1 cellular context compared by ENCODE assay signal in the genomic region with DNA sequence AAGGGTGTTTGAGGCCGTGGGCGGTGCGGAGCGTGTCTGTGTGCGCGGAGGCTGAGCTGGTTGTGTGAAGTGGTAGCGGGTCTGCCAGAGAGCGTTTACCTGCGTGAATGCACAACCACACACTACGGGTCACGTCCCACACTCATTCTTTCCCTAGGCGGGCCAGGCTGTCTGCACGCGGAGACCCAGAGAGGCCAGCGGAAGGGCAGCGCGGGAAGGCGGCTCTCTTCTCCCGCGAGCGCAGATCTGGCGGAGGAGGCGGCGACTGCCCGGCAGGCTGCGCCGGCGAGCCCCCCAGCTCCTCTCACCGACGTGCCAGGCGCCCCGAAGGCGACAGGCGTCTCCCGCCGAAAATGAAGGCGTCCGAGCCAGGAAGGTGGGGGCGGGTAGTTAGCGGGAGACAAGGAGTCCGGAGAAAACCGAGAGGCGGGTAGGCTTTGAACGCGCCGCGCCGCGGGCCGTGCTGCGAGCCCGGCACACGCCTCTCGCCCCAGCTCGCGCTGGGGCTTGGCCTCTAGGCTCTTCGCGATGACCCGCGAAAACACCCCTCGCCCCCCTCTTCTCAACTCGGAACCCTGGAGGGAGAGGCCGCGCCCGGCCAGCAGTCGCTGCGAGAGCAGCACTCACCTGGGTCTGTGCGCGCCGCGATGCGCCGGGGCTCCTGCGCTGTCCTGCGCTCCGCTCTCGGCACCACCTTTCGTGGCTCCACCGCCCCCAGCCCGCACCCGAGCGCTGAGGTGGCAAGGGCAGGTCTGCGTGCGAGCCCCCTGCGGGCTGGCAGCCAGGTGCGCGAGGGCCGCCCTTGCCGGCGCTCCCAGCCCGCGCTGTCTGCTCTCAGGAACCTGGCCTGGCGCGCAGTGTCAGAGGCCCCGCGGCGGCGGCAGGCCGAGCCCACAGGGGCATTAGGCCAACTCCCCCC.
A peak's percentile ranks its signal among the peaks of the same experiment; 100 is the strongest.
TF ChIP-seq lines count a peak whose summit lies in the region.

No MANE protein-coding gene starts in this region.

TF ChIP-seq in H1, 55 proteins besides CTCF, POLR2A, EP300 and RAD21:
- TF ChIP-seq TBP (IDR thresholded peaks at IDR 0.05; ENCODE audit: low read depth, low read length) (no peak), NRF1 (IDR thresholded peaks at IDR 0.05; ENCODE audit: low read depth, low read length) (no peak), CTBP2 (IDR thresholded peaks at IDR 0.05; ENCODE audit: borderline replicate concordance, insufficient read depth, insufficient read length, low read length) (peak; percentile 98), EZH2 (IDR thresholded peaks at IDR 0.05; ENCODE audit: low read depth, low read length, severe bottlenecking) (peak; percentile 90), RXRA (IDR thresholded peaks at IDR 0.05; ENCODE audit: insufficient read depth, low read depth, low read length) (no peak), POU5F1 (IDR thresholded peaks at IDR 0.05; ENCODE audit: low read depth, low read length) (no peak), CBX5 (IDR thresholded peaks at IDR 0.05; ENCODE audit: low read depth, low read length) (no peak), SP4 (IDR thresholded peaks at IDR 0.05; ENCODE audit: low read length) (no peak), BCL11A (IDR thresholded peaks at IDR 0.05; ENCODE audit: low read depth in 2 of 2, low read length in 2 of 2) (no peak), EGR1 (IDR thresholded peaks at IDR 0.05; ENCODE audit: borderline replicate concordance, low read depth, low read length) (peak; percentile 14; the same call in 1 of the 2 replicates), SIRT6 (IDR thresholded peaks at IDR 0.05; ENCODE audit: low read length) (no peak), KDM1A (IDR thresholded peaks at IDR 0.05; ENCODE audit: borderline replicate concordance, low read length) (no peak), RFX5 (IDR thresholded peaks at IDR 0.05; ENCODE audit: borderline replicate concordance, low read depth, low read length) (no peak), TAF1 (IDR thresholded peaks at IDR 0.05; ENCODE audit: low read depth, low read length) (no peak), FOSL1 (IDR thresholded peaks at IDR 0.05; ENCODE audit: insufficient read depth, low read depth, low read length) (no peak), JUND (IDR thresholded peaks at IDR 0.05; ENCODE audit: low read length) (no peak), SUZ12 (IDR thresholded peaks at IDR 0.05; ENCODE audit: low read length) (peak; percentile 89), RNF2 (IDR thresholded peaks at IDR 0.05; ENCODE audit: borderline replicate concordance, low read depth, low read length, missing control alignments, poor library complexity, severe bottlenecking) (peak; percentile 56), BACH1 (IDR thresholded peaks at IDR 0.05; ENCODE audit: low read length) (no peak), RBBP5 (IDR thresholded peaks at IDR 0.05; ENCODE audit: borderline replicate concordance, low read depth, low read length) (0 out of 2 replicates have a peak, but pooled peaks have one; percentile 41), BRCA1 (IDR thresholded peaks at IDR 0.05; ENCODE audit: low read depth, low read length) (no peak), CBX8 (IDR thresholded peaks at IDR 0.05; ENCODE audit: borderline replicate concordance, low read depth, low read length) (no peak), GABPA (IDR thresholded peaks at IDR 0.05; ENCODE audit: borderline replicate concordance, insufficient read depth, low read length) (0 out of 2 replicates have a peak, but pooled peaks have one; percentile 18), KDM4A (IDR thresholded peaks at IDR 0.05; ENCODE audit: low read depth, low read length, severe bottlenecking) (peak; percentile 70), TCF12 (IDR thresholded peaks at IDR 0.05; ENCODE audit: low read depth, low read length) (no peak), YY1 (IDR thresholded peaks at IDR 0.05; ENCODE audit: low read depth, low read length) (no peak)
- TF ChIP-seq, protein P1, sequence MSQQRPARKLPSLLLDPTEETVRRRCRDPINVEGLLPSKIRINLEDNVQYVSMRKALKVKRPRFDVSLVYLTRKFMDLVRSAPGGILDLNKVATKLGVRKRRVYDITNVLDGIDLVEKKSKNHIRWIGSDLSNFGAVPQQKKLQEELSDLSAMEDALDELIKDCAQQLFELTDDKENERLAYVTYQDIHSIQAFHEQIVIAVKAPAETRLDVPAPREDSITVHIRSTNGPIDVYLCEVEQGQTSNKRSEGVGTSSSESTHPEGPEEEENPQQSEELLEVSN (IDR thresholded peaks at IDR 0.05): peak; percentile 82
- TF ChIP-seq, protein P2, sequence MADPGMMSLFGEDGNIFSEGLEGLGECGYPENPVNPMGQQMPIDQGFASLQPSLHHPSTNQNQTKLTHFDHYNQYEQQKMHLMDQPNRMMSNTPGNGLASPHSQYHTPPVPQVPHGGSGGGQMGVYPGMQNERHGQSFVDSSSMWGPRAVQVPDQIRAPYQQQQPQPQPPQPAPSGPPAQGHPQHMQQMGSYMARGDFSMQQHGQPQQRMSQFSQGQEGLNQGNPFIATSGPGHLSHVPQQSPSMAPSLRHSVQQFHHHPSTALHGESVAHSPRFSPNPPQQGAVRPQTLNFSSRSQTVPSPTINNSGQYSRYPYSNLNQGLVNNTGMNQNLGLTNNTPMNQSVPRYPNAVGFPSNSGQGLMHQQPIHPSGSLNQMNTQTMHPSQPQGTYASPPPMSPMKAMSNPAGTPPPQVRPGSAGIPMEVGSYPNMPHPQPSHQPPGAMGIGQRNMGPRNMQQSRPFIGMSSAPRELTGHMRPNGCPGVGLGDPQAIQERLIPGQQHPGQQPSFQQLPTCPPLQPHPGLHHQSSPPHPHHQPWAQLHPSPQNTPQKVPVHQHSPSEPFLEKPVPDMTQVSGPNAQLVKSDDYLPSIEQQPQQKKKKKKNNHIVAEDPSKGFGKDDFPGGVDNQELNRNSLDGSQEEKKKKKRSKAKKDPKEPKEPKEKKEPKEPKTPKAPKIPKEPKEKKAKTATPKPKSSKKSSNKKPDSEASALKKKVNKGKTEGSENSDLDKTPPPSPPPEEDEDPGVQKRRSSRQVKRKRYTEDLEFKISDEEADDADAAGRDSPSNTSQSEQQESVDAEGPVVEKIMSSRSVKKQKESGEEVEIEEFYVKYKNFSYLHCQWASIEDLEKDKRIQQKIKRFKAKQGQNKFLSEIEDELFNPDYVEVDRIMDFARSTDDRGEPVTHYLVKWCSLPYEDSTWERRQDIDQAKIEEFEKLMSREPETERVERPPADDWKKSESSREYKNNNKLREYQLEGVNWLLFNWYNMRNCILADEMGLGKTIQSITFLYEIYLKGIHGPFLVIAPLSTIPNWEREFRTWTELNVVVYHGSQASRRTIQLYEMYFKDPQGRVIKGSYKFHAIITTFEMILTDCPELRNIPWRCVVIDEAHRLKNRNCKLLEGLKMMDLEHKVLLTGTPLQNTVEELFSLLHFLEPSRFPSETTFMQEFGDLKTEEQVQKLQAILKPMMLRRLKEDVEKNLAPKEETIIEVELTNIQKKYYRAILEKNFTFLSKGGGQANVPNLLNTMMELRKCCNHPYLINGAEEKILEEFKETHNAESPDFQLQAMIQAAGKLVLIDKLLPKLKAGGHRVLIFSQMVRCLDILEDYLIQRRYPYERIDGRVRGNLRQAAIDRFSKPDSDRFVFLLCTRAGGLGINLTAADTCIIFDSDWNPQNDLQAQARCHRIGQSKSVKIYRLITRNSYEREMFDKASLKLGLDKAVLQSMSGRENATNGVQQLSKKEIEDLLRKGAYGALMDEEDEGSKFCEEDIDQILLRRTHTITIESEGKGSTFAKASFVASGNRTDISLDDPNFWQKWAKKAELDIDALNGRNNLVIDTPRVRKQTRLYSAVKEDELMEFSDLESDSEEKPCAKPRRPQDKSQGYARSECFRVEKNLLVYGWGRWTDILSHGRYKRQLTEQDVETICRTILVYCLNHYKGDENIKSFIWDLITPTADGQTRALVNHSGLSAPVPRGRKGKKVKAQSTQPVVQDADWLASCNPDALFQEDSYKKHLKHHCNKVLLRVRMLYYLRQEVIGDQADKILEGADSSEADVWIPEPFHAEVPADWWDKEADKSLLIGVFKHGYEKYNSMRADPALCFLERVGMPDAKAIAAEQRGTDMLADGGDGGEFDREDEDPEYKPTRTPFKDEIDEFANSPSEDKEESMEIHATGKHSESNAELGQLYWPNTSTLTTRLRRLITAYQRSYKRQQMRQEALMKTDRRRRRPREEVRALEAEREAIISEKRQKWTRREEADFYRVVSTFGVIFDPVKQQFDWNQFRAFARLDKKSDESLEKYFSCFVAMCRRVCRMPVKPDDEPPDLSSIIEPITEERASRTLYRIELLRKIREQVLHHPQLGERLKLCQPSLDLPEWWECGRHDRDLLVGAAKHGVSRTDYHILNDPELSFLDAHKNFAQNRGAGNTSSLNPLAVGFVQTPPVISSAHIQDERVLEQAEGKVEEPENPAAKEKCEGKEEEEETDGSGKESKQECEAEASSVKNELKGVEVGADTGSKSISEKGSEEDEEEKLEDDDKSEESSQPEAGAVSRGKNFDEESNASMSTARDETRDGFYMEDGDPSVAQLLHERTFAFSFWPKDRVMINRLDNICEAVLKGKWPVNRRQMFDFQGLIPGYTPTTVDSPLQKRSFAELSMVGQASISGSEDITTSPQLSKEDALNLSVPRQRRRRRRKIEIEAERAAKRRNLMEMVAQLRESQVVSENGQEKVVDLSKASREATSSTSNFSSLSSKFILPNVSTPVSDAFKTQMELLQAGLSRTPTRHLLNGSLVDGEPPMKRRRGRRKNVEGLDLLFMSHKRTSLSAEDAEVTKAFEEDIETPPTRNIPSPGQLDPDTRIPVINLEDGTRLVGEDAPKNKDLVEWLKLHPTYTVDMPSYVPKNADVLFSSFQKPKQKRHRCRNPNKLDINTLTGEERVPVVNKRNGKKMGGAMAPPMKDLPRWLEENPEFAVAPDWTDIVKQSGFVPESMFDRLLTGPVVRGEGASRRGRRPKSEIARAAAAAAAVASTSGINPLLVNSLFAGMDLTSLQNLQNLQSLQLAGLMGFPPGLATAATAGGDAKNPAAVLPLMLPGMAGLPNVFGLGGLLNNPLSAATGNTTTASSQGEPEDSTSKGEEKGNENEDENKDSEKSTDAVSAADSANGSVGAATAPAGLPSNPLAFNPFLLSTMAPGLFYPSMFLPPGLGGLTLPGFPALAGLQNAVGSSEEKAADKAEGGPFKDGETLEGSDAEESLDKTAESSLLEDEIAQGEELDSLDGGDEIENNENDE (IDR thresholded peaks at IDR 0.05; ENCODE audit: insufficient replicate concordance, low read length): no peak
- TF ChIP-seq, protein P3, sequence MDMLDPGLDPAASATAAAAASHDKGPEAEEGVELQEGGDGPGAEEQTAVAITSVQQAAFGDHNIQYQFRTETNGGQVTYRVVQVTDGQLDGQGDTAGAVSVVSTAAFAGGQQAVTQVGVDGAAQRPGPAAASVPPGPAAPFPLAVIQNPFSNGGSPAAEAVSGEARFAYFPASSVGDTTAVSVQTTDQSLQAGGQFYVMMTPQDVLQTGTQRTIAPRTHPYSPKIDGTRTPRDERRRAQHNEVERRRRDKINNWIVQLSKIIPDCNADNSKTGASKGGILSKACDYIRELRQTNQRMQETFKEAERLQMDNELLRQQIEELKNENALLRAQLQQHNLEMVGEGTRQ (IDR thresholded peaks at IDR 0.05; ENCODE audit: low read length): no peak
